25 cellular contexts compared by ENCODE assay signal in genomic region chr4:4379540-4380087, GRCh38. TPM values are rescaled to one million over a fixed set of nuclear protein-coding genes. Genes with fewer than 3 reads are reported as not detected.
"Had no signal": no experiment of that assay in that cellular context is flagged by ENCODE, and none has a peak within 500 bp of the region (broad histone marks: within the 10 kb centered on the region; RNA-seq: fewer than 3 reads in every experiment).

No MANE protein-coding gene starts in this region.

- H3K36me3 Mint-ChIP-seq: activated naive CD8-positive, alpha-beta T cell; mesothelial cell of epicardium; natural killer cell treated with Interleukin-12 subunit alpha and Interleukin-12 subunit beta and Interleukin-15 and Interleukin-18, amount 100 ng/mL, for 72 hours had no signal

- H3K27ac ChIP-seq: adrenal gland, ascending aorta, esophagus muscularis mucosa, gastrocnemius medialis, upper lobe of left lung had no signal

- DNase-seq: activated CD4-positive, alpha-beta T cell treated with anti-CD3 and anti-CD28 coated beads for 4 hours; activated CD4-positive, alpha-beta T cell treated with anti-CD3 and anti-CD28 coated beads, Interleukin-2, amount 50 U/mL, for 48 hours; activated CD4-positive, CD25-positive, alpha-beta regulatory T cell; activated CD8-positive, alpha-beta memory T cell treated with anti-CD3 and anti-CD28 coated beads, Interleukin-2, amount 50 U/mL, for 48 hours; activated naive CD4-positive, alpha-beta T cell; activated T-cell treated with anti-CD3 and anti-CD28 coated beads, Interleukin-2, amount 50 U/mL, for 4 hours; adrenal gland; central memory CD4-positive, alpha-beta T cell; effector memory CD8-positive, alpha-beta T cell; gastrocnemius medialis; hippocampal formation; left ventricle myocardium superior; mammary epithelial cell; occipital lobe; retina; stimulated activated CD4-positive, alpha-beta T cell treated with anti-CD3 and anti-CD28 coated beads, Interleukin-4, amount 100 ng/mL, for 1 hour; stimulated activated naive CD4-positive, alpha-beta T cell treated with Interleukin-2 at 50 U/mL for 16 hours; T-helper 9 cell; upper lobe of left lung had no signal

- H3K4me1 ChIP-seq: adrenal gland, ascending aorta, esophagus muscularis mucosa, gastrocnemius medialis, upper lobe of left lung had no signal

- H3K9me3 ChIP-seq: adrenal gland, ascending aorta, gastrocnemius medialis, upper lobe of left lung had no signal

- H3K4me3 ChIP-seq: adrenal gland, ascending aorta, esophagus muscularis mucosa, gastrocnemius medialis, upper lobe of left lung had no signal

- H3K4me1 Mint-ChIP-seq: mesothelial cell of epicardium had no signal

- H3K27me3 ChIP-seq: adrenal gland, ascending aorta had no signal

- ATAC-seq: activated T-cell treated with anti-CD3 and anti-CD28 coated beads, Interleukin-2, amount 50 U/mL, for 4 hours; effector memory CD8-positive, alpha-beta T cell; gastrocnemius medialis; left ventricle myocardium superior; natural killer cell treated with Interleukin-12 subunit alpha and Interleukin-12 subunit beta and Interleukin-15 and Interleukin-18, amount 100 ng/mL, for 72 hours had no signal

- H3K9me3 Mint-ChIP-seq: activated T-helper 2 cell treated with anti-CD3 and anti-CD28 coated beads, Interferon-gamma antibody, Interleukin-2, Interleukin-4, amounts not matched to agents 10 μg/mL and 5 μg/mL and 100 μg/mL, durations not matched to agents 14 hours and 24 hours and 36 hours; natural killer cell treated with Interleukin-12 subunit alpha and Interleukin-12 subunit beta and Interleukin-15 and Interleukin-18, amount 100 ng/mL, for 72 hours had no signal

- H3K4me3 Mint-ChIP-seq: activated naive CD8-positive, alpha-beta T cell; activated T-cell treated with anti-CD3 and anti-CD28 coated beads, Interleukin-2, amount 50 U/mL, for 4 hours; effector memory CD8-positive, alpha-beta T cell; mesothelial cell of epicardium; natural killer cell treated with Interleukin-12 subunit alpha and Interleukin-12 subunit beta and Interleukin-15 and Interleukin-18, amount 100 ng/mL, for 72 hours had no signal

- H3K27me3 Mint-ChIP-seq: activated naive CD8-positive, alpha-beta T cell had no signal

- H3K36me3 ChIP-seq: adrenal gland, ascending aorta, esophagus muscularis mucosa, gastrocnemius medialis, upper lobe of left lung had no signal

- H3K27ac Mint-ChIP-seq: activated naive CD8-positive, alpha-beta T cell; activated T-helper 2 cell treated with anti-CD3 and anti-CD28 coated beads, Interferon-gamma antibody, Interleukin-2, Interleukin-4, amounts not matched to agents 10 μg/mL and 5 μg/mL and 100 μg/mL, durations not matched to agents 14 hours and 24 hours and 36 hours; mesothelial cell of epicardium; natural killer cell treated with Interleukin-12 subunit alpha and Interleukin-12 subunit beta and Interleukin-15 and Interleukin-18, amount 100 ng/mL, for 72 hours had no signal

RNA-seq across cellular contexts. Expression of gene NSG1, which starts 7.3 kb away (rescaled TPM):
- total RNA-seq: activated T-helper 2 cell treated with anti-CD3 and anti-CD28 coated beads, Interferon-gamma antibody, Interleukin-2, Interleukin-4, amounts not matched to agents 10 μg/mL and 5 μg/mL and 100 μg/mL, durations not matched to agents 14 hours and 24 hours and 36 hours; ascending aorta had no signal
